ENCODE assay signal across 33 cellular contexts in genomic region chr1:30373471-30374399, GRCh38.
A peak's percentile ranks its signal among the peaks of the same experiment; 100 is the strongest.
DNase-seq lines count a peak whose midpoint lies in the region; ATAC-seq and TF ChIP-seq lines count a peak whose summit lies in the region.
"Had no signal": no experiment of that assay in that cellular context is flagged by ENCODE, and none has a peak within 500 bp of the region (broad histone marks: within the 10 kb centered on the region; RNA-seq: fewer than 3 reads in every experiment).

No MANE protein-coding gene starts in this region.

- no peak overlapping the region for H3K9ac ChIP-seq in endodermal cell (ENCODE audit: extremely low read depth, low read length, poor library complexity, severe bottlenecking)

- H3K27ac Mint-ChIP-seq in stimulated activated naive CD8-positive, alpha-beta T cell treated with anti-CD3 and anti-CD28 coated beads, Interleukin-15, amount 100 ng/mL, for 72 hours: no peak overlapping the region
- H3K27ac Mint-ChIP-seq in endodermal cell: no peak overlapping the region
- H3K27ac Mint-ChIP-seq: activated naive CD4-positive, alpha-beta T cell treated with anti-CD3 and anti-CD28 coated beads, Interleukin-2, amount 50 U/mL, for 24 hours; activated T-helper 17 cell treated with anti-CD3 and anti-CD28 coated beads, Interleukin-2, amount 50 U/mL, for 72 hours; naive thymus-derived CD4-positive, alpha-beta T cell; stimulated activated naive CD8-positive, alpha-beta T cell treated with anti-CD3 and anti-CD28 coated beads, Interleukin-15, Interleukin-2, amounts not matched to agents 100 ng/mL and 50 ng/mL, for 24 hours; T-helper 1 cell treated with Interleukin-12 subunit alpha and Interleukin-12 subunit beta and Interleukin-4 antibody, amounts not matched to agents 30 μg/mL and 1 μg/mL, for 36 hours had no signal

- no peaks in the 10 kb centered on the region for H3K36me3 Mint-ChIP-seq in endodermal cell (ENCODE audit: low read depth)
- H3K36me3 Mint-ChIP-seq: activated naive CD4-positive, alpha-beta T cell treated with anti-CD3 and anti-CD28 coated beads, Interleukin-2, amount 50 U/mL, for 24 hours; immature natural killer cell; naive thymus-derived CD4-positive, alpha-beta T cell had no signal

- no peaks in the 10 kb centered on the region for H3K9me3 ChIP-seq in endodermal cell (ENCODE audit: control insufficient read depth, low read length)
- H3K9me3 ChIP-seq in osteoblast (ENCODE audit: low read depth, low read length): no peaks in the 10 kb centered on the region
- H3K9me3 ChIP-seq: left lung, thyroid gland had no signal

- H3K4me3 ChIP-seq in endodermal cell (ENCODE audit: low read length) (no peak overlapping the region), osteoblast (ENCODE audit: insufficient read depth, low read length) (no peak overlapping the region)
- H3K4me3 ChIP-seq: GM12878, left lung, PC-9, smooth muscle cell, thyroid gland had no signal

- no peaks in the 10 kb centered on the region for H3K4me1 Mint-ChIP-seq in stimulated activated naive CD8-positive, alpha-beta T cell treated with anti-CD3 and anti-CD28 coated beads, Interleukin-15, amount 100 ng/mL, for 72 hours
- H3K4me1 Mint-ChIP-seq in endodermal cell: peaks cover 26% of the 10 kb centered on the region
- H3K4me1 Mint-ChIP-seq: activated naive CD4-positive, alpha-beta T cell treated with anti-CD3 and anti-CD28 coated beads, Interleukin-2, amount 50 U/mL, for 24 hours; activated T-helper 17 cell treated with anti-CD3 and anti-CD28 coated beads, Interleukin-2, amount 50 U/mL, for 72 hours; immature natural killer cell; naive thymus-derived CD4-positive, alpha-beta T cell had no signal

- no peak overlapping the region for H2AFZ ChIP-seq in osteoblast (ENCODE audit: low read length)
- H2AFZ ChIP-seq: PC-9 had no signal

- H4K20me1 ChIP-seq in osteoblast (ENCODE audit: insufficient read depth, low read length): no peaks in the 10 kb centered on the region

- H3K9me3 Mint-ChIP-seq in stimulated activated naive CD8-positive, alpha-beta T cell treated with anti-CD3 and anti-CD28 coated beads, Interleukin-15, amount 100 ng/mL, for 72 hours: no peaks in the 10 kb centered on the region
- H3K9me3 Mint-ChIP-seq in endodermal cell: no peaks in the 10 kb centered on the region
- H3K9me3 Mint-ChIP-seq: activated naive CD4-positive, alpha-beta T cell treated with anti-CD3 and anti-CD28 coated beads, Interleukin-2, amount 50 U/mL, for 24 hours; activated T-helper 17 cell treated with anti-CD3 and anti-CD28 coated beads, Interleukin-2, amount 50 U/mL, for 72 hours; immature natural killer cell; naive thymus-derived CD4-positive, alpha-beta T cell; stimulated activated naive CD8-positive, alpha-beta T cell treated with anti-CD3 and anti-CD28 coated beads, Interleukin-15, Interleukin-2, amounts not matched to agents 100 ng/mL and 50 ng/mL, for 24 hours; T-helper 1 cell treated with Interleukin-12 subunit alpha and Interleukin-12 subunit beta and Interleukin-4 antibody, amounts not matched to agents 30 μg/mL and 1 μg/mL, for 36 hours had no signal

- no peak overlapping the region for H3K4me3 Mint-ChIP-seq in stimulated activated naive CD8-positive, alpha-beta T cell treated with anti-CD3 and anti-CD28 coated beads, Interleukin-15, amount 100 ng/mL, for 72 hours
- no peak overlapping the region for H3K4me3 Mint-ChIP-seq in endodermal cell
- H3K4me3 Mint-ChIP-seq: activated naive CD4-positive, alpha-beta T cell treated with anti-CD3 and anti-CD28 coated beads, Interleukin-2, amount 50 U/mL, for 24 hours; activated T-helper 17 cell treated with anti-CD3 and anti-CD28 coated beads, Interleukin-2, amount 50 U/mL, for 72 hours; immature natural killer cell; naive thymus-derived CD4-positive, alpha-beta T cell; stimulated activated naive CD8-positive, alpha-beta T cell treated with anti-CD3 and anti-CD28 coated beads, Interleukin-15, Interleukin-2, amounts not matched to agents 100 ng/mL and 50 ng/mL, for 24 hours; T-helper 1 cell treated with Interleukin-12 subunit alpha and Interleukin-12 subunit beta and Interleukin-4 antibody, amounts not matched to agents 30 μg/mL and 1 μg/mL, for 36 hours had no signal

- H3K27ac ChIP-seq in endodermal cell (ENCODE audit: low read depth, low read length): no peak overlapping the region
- H3K27ac ChIP-seq in osteoblast (ENCODE audit: low read depth, low read length): no peak overlapping the region
- H3K27ac ChIP-seq: epithelial cell of prostate, left lung, PC-9, thyroid gland had no signal

- peak; percentile 23 for ATAC-seq in stimulated activated naive CD8-positive, alpha-beta T cell treated with anti-CD3 and anti-CD28 coated beads, Interleukin-15, amount 100 ng/mL, for 72 hours
- no peak for ATAC-seq in stimulated activated naive CD8-positive, alpha-beta T cell treated with anti-CD3 and anti-CD28 coated beads, Interleukin-15, Interleukin-2, amounts not matched to agents 100 U/mL and 50 U/mL, for 24 hours
- no peak for ATAC-seq in GM19467 (IDR thresholded peaks at IDR 0.05; ENCODE audit: unreplicated experiment)
- no peak for ATAC-seq in GM18873 (IDR thresholded peaks at IDR 0.05; ENCODE audit: low FRiP score, unreplicated experiment)
- ATAC-seq in GM19397 (IDR thresholded peaks at IDR 0.05; ENCODE audit: unreplicated experiment): no peak
- ATAC-seq: activated T-helper 17 cell treated with anti-CD3 and anti-CD28 coated beads, Interleukin-2, amount 50 U/mL, for 72 hours; GM12878; left lung; naive thymus-derived CD4-positive, alpha-beta T cell; Right ventricle myocardium inferior; SK-N-SH treated with all-trans-retinoic acid at 6 μM for 48 hours had no signal

- DNase-seq in stimulated activated naive CD8-positive, alpha-beta T cell treated with anti-CD3 and anti-CD28 coated beads, Interleukin-15, amount 100 ng/mL, for 72 hours: no peak
- no peak for DNase-seq in stimulated activated naive CD8-positive, alpha-beta T cell treated with anti-CD3 and anti-CD28 coated beads, Interleukin-15, Interleukin-2, amounts not matched to agents 100 U/mL and 50 U/mL, for 24 hours
- DNase-seq in endodermal cell (peak; percentile 38), osteoblast (ENCODE audit: insufficient read length, low spot score, missing footprints) (peak; percentile 60)
- DNase-seq: activated CD4-positive, alpha-beta T cell treated with anti-CD3 and anti-CD28 coated beads, Interleukin-2, amount 50 U/mL, for 1 hour; activated CD4-positive, CD25-positive, alpha-beta regulatory T cell; anterior cingulate cortex; C1 segment of cervical spinal cord; DMS153; effector CD8-positive, alpha-beta T cell; immature natural killer cell; Kasumi-1; left lung; midbrain; MV-4-11; naive thymus-derived CD4-positive, alpha-beta T cell; NCI-H1436; NCI-H345; occipital lobe; PC-9; thyroid gland had no signal

- H3K27me3 Mint-ChIP-seq in stimulated activated naive CD8-positive, alpha-beta T cell treated with anti-CD3 and anti-CD28 coated beads, Interleukin-15, amount 100 ng/mL, for 72 hours: peaks cover 50% of the 10 kb centered on the region
- H3K27me3 Mint-ChIP-seq in endodermal cell (ENCODE audit: insufficient read depth): no peaks in the 10 kb centered on the region
- H3K27me3 Mint-ChIP-seq: stimulated activated naive CD8-positive, alpha-beta T cell treated with anti-CD3 and anti-CD28 coated beads, Interleukin-15, Interleukin-2, amounts not matched to agents 100 ng/mL and 50 ng/mL, for 24 hours had no signal

- TF ChIP-seq CTCF in endodermal cell (conservative IDR thresholded peaks at IDR 0.05) (no peak), osteoblast (IDR thresholded peaks at IDR 0.05; ENCODE audit: extremely low read depth, low read depth, low read length) (no peak)

- no peaks in the 10 kb centered on the region for H3K79me2 ChIP-seq in osteoblast (ENCODE audit: insufficient read depth, low read length)

- H3K36me3 ChIP-seq in endodermal cell (ENCODE audit: control insufficient read depth, insufficient read depth, low read length) (no peaks in the 10 kb centered on the region), osteoblast (ENCODE audit: insufficient read depth, low read length) (no peaks in the 10 kb centered on the region)
- H3K36me3 ChIP-seq: left lung, thyroid gland had no signal

- no peaks in the 10 kb centered on the region for H3K27me3 ChIP-seq in endodermal cell (ENCODE audit: control insufficient read depth, insufficient read depth, low read length, poor library complexity, severe bottlenecking)
- H3K27me3 ChIP-seq in osteoblast (ENCODE audit: insufficient read depth, low read length): peaks cover 3% of the 10 kb centered on the region
- H3K27me3 ChIP-seq: thyroid gland had no signal

- WGBS in endodermal cell (ENCODE audit: insufficient coverage in 1 of 2, insufficient read length in 1 of 2), 2 experiments: 93 to 94% methylated on average over 11 to 25 of the region's 25 CpGs

- H3K4me2 ChIP-seq in osteoblast (ENCODE audit: insufficient read depth, low read length): no peak overlapping the region
- H3K4me2 ChIP-seq: PC-9, smooth muscle cell had no signal

- H3K4me1 ChIP-seq in endodermal cell (ENCODE audit: control insufficient read depth, insufficient read depth, low read length): peaks cover 3% of the 10 kb centered on the region
- H3K4me1 ChIP-seq in osteoblast (ENCODE audit: insufficient read depth, low read length): peaks cover 6% of the 10 kb centered on the region
- H3K4me1 ChIP-seq: left lung, thyroid gland had no signal

Comparison
In these comparisons a context has a peak if more than half of its experiments do, and no peak if none do; other contexts are left out.
1. DNase-seq: peak in endodermal cell (single experiment) and osteoblast (single experiment); none in stimulated activated naive CD8-positive, alpha-beta T cell treated with anti-CD3 and anti-CD28 coated beads, Interleukin-15, amount 100 ng/mL, for 72 hours (0 of 2) and stimulated activated naive CD8-positive, alpha-beta T cell treated with anti-CD3 and anti-CD28 coated beads, Interleukin-15, Interleukin-2, amounts not matched to agents 100 U/mL and 50 U/mL, for 24 hours (single experiment).